In the genomic region with DNA sequence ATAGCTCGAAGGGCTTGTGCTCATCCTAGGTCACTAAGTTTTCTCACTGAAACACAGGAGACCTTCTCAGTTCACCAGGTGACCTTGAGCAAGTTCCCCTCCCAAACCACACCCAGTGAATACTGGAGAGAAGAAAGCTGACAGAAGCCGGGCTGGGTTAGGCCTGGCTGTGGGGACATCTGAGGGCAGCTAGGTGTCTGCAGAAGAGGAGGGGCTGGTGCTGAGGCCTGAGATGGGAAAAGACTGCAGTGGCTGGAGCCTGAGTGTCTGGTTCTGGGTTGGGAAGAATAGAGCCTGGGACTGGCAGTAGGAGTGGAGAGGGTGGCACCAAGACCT, we compare ENCODE assay signal across 14 cellular contexts. TPM values are rescaled to one million over a fixed set of nuclear protein-coding genes. Genes with fewer than 3 reads are reported as not detected.
A peak's percentile ranks its signal among the peaks of the same experiment; 100 is the strongest.
DNase-seq lines count a peak whose midpoint lies in the region; ATAC-seq and TF ChIP-seq lines count a peak whose summit lies in the region.
"Had no signal": no experiment of that assay in that cellular context is flagged by ENCODE, and none has a peak within 500 bp of the region (broad histone marks: within the 10 kb centered on the region; RNA-seq: fewer than 3 reads in every experiment).

No MANE protein-coding gene starts in this region.

- H3K9me3 ChIP-seq in A673 (ENCODE audit: low read depth, low read length, poor library complexity, severe bottlenecking) (no peaks in the 10 kb centered on the region), osteoblast (ENCODE audit: low read depth, low read length) (no peaks in the 10 kb centered on the region)
- H3K9me3 ChIP-seq: neutrophil, upper lobe of left lung had no signal

- no peaks in the 10 kb centered on the region for H3K9me3 Mint-ChIP-seq in activated T-helper 1 cell treated with anti-CD3 and anti-CD28 coated beads, Interleukin-12 subunit alpha, Interleukin-12 subunit beta, Interleukin-2, Interleukin-4 antibody, amounts not matched to agents 30 ng/mL and 10 ng/mL and 1 ng/mL, durations not matched to agents 14 hours and 24 hours and 36 hours
- H3K9me3 Mint-ChIP-seq: activated CD4-positive, alpha-beta T cell treated with anti-CD3 and anti-CD28 coated beads, Interleukin-2, amount 10 ng/mL, durations not matched to agents 7 days and 5 days; activated T-helper 17 cell treated with anti-CD3 and anti-CD28 coated beads, Interleukin-2, amount 50 U/mL, for 72 hours; effector memory CD8-positive, alpha-beta T cell had no signal

- CTCF ChIA-PET in A673 (lab: Charles Lee) = interaction anchor here (1.1 kb wide), 1 partner anchor 15 kb away, joined by 3 read pairs; the partner anchor contains the start of gene SELENOM

- H3K4me3 ChIP-seq in A673 (ENCODE audit: low read depth, low read length, poor library complexity, severe bottlenecking) = no peak overlapping the region
- H3K4me3 ChIP-seq in osteoblast (ENCODE audit: insufficient read depth, low read length) = no peak overlapping the region

- H3K36me3 ChIP-seq in A673 (ENCODE audit: insufficient read depth, low read length, poor library complexity, severe bottlenecking) = no peaks in the 10 kb centered on the region
- H3K36me3 ChIP-seq in osteoblast (ENCODE audit: insufficient read depth, low read length) = no peaks in the 10 kb centered on the region
- H3K36me3 ChIP-seq: neutrophil, upper lobe of left lung had no signal

- DNase-seq in A673 (ENCODE audit: low spot score) (no peak), left cardiac atrium (no peak), osteoblast (ENCODE audit: insufficient read length, low spot score, missing footprints) (peak; percentile 72), HPDE6-E6E7 (ENCODE audit: extremely low spot score) (no peak), SKM-1 (lab: John Stamatoyannopoulos, UW; ENCODE audit: unreplicated experiment) (no peak), inferior parietal cortex (ENCODE audit: extremely low spot score) (no peak)
- no peak for DNase-seq in activated T-helper 1 cell treated with anti-CD3 and anti-CD28 coated beads, Interleukin-12 subunit alpha, Interleukin-12 subunit beta, Interleukin-2, Interleukin-4 antibody, amounts not matched to agents 30 ng/mL and 10 ng/mL and 1 ng/mL, durations not matched to agents 14 hours and 24 hours and 36 hours (ENCODE audit: low spot score)
- DNase-seq: activated CD4-positive, alpha-beta T cell treated with anti-CD3 and anti-CD28 coated beads, Interleukin-2, amount 10 ng/mL, durations not matched to agents 7 days and 5 days; effector memory CD8-positive, alpha-beta T cell; T-helper 2 cell had no signal

- H3K4me3 Mint-ChIP-seq in activated T-helper 1 cell treated with anti-CD3 and anti-CD28 coated beads, Interleukin-12 subunit alpha, Interleukin-12 subunit beta, Interleukin-2, Interleukin-4 antibody, amounts not matched to agents 30 ng/mL and 10 ng/mL and 1 ng/mL, durations not matched to agents 14 hours and 24 hours and 36 hours = no peak overlapping the region
- H3K4me3 Mint-ChIP-seq: activated CD4-positive, alpha-beta T cell treated with anti-CD3 and anti-CD28 coated beads, Interleukin-2, amount 10 ng/mL, durations not matched to agents 7 days and 5 days; activated T-helper 17 cell treated with anti-CD3 and anti-CD28 coated beads, Interleukin-2, amount 50 U/mL, for 72 hours; effector memory CD8-positive, alpha-beta T cell had no signal

- H4K20me1 ChIP-seq in osteoblast (ENCODE audit: insufficient read depth, low read length) = no peaks in the 10 kb centered on the region

- H3K27me3 Mint-ChIP-seq in activated T-helper 1 cell treated with anti-CD3 and anti-CD28 coated beads, Interleukin-12 subunit alpha, Interleukin-12 subunit beta, Interleukin-2, Interleukin-4 antibody, amounts not matched to agents 30 ng/mL and 10 ng/mL and 1 ng/mL, durations not matched to agents 14 hours and 24 hours and 36 hours (ENCODE audit: insufficient read depth) = peaks cover 1% of the 10 kb centered on the region
- H3K27me3 Mint-ChIP-seq: activated CD4-positive, alpha-beta T cell treated with anti-CD3 and anti-CD28 coated beads, Interleukin-2, amount 10 ng/mL, durations not matched to agents 7 days and 5 days; activated T-helper 17 cell treated with anti-CD3 and anti-CD28 coated beads, Interleukin-2, amount 50 U/mL, for 72 hours had no signal

- no peak for TF ChIP-seq CTCF in A673 (conservative IDR thresholded peaks at IDR 0.05; ENCODE audit: low read depth, low read length)
- TF ChIP-seq CTCF in osteoblast (IDR thresholded peaks at IDR 0.05; ENCODE audit: extremely low read depth, low read depth, low read length) = no peak

- no TSS peak for BruUV-seq in A673 (replicated peaks; lab: Mats Ljungman, UMichigan)

- peak overlapping the region; percentile 72 for H3K27ac ChIP-seq in A673 (ENCODE audit: low read depth, low read length, poor library complexity, severe bottlenecking)
- no peak overlapping the region for H3K27ac ChIP-seq in osteoblast (ENCODE audit: low read depth, low read length)
- H3K27ac ChIP-seq: neutrophil had no signal

- H2AFZ ChIP-seq in osteoblast (ENCODE audit: low read length) = no peak overlapping the region

- H3K27me3 ChIP-seq in A673 (replicated peaks; ENCODE audit: insufficient read depth, low read depth, low read length, poor library complexity) (no peaks in the 10 kb centered on the region), osteoblast (ENCODE audit: insufficient read depth, low read length) (peaks cover 11% of the 10 kb centered on the region)
- H3K27me3 ChIP-seq: upper lobe of left lung had no signal

- no peaks in the 10 kb centered on the region for H3K36me3 Mint-ChIP-seq in activated T-helper 1 cell treated with anti-CD3 and anti-CD28 coated beads, Interleukin-12 subunit alpha, Interleukin-12 subunit beta, Interleukin-2, Interleukin-4 antibody, amounts not matched to agents 30 ng/mL and 10 ng/mL and 1 ng/mL, durations not matched to agents 14 hours and 24 hours and 36 hours (ENCODE audit: low read depth)

- no peak overlapping the region for H3K4me2 ChIP-seq in osteoblast (ENCODE audit: insufficient read depth, low read length)

- no peaks in the 10 kb centered on the region for H3K4me1 Mint-ChIP-seq in activated T-helper 1 cell treated with anti-CD3 and anti-CD28 coated beads, Interleukin-12 subunit alpha, Interleukin-12 subunit beta, Interleukin-2, Interleukin-4 antibody, amounts not matched to agents 30 ng/mL and 10 ng/mL and 1 ng/mL, durations not matched to agents 14 hours and 24 hours and 36 hours (ENCODE audit: low read depth)
- H3K4me1 Mint-ChIP-seq: activated CD4-positive, alpha-beta T cell treated with anti-CD3 and anti-CD28 coated beads, Interleukin-2, amount 10 ng/mL, durations not matched to agents 7 days and 5 days had no signal

- intact Hi-C loops in A673 (cut with micrococcal nuclease; ENCODE audit: unreplicated experiment) (no loop called here), left cardiac atrium (cut with DNase I) (no loop called here)
- intact Hi-C loops in activated T-helper 1 cell treated with anti-CD3 and anti-CD28 coated beads, Interleukin-12 subunit alpha, Interleukin-12 subunit beta, Interleukin-2, Interleukin-4 antibody, amounts not matched to agents 30 ng/mL and 10 ng/mL and 1 ng/mL, durations not matched to agents 14 hours and 24 hours and 36 hours (cut with micrococcal nuclease) = no loop called here

- ATAC-seq in left cardiac atrium = peak; percentile 25 to 77
- no peak for ATAC-seq in HG02973 (IDR thresholded peaks at IDR 0.05; ENCODE audit: unreplicated experiment)
- ATAC-seq: activated T-helper 17 cell treated with anti-CD3 and anti-CD28 coated beads, Interleukin-2, amount 50 U/mL, for 72 hours; effector memory CD8-positive, alpha-beta T cell had no signal

- POLR2A ChIA-PET in A673 (lab: Charles Lee; ENCODE audit: low non-redundant PET) = no interaction called here

- peak overlapping the region; percentile 19 for H3K27ac Mint-ChIP-seq in activated T-helper 1 cell treated with anti-CD3 and anti-CD28 coated beads, Interleukin-12 subunit alpha, Interleukin-12 subunit beta, Interleukin-2, Interleukin-4 antibody, amounts not matched to agents 30 ng/mL and 10 ng/mL and 1 ng/mL, durations not matched to agents 14 hours and 24 hours and 36 hours
- H3K27ac Mint-ChIP-seq: activated CD4-positive, alpha-beta T cell treated with anti-CD3 and anti-CD28 coated beads, Interleukin-2, amount 10 ng/mL, durations not matched to agents 7 days and 5 days; activated T-helper 17 cell treated with anti-CD3 and anti-CD28 coated beads, Interleukin-2, amount 50 U/mL, for 72 hours had no signal

- H3K4me1 ChIP-seq in A673 (ENCODE audit: insufficient read depth, low read length, poor library complexity, severe bottlenecking) = peaks cover 9% of the 10 kb centered on the region
- H3K4me1 ChIP-seq in osteoblast (ENCODE audit: insufficient read depth, low read length) = peaks cover 3% of the 10 kb centered on the region

- no peaks in the 10 kb centered on the region for H3K79me2 ChIP-seq in osteoblast (ENCODE audit: insufficient read depth, low read length)

RNA-seq across cellular contexts. Expression of gene INPP5J, which starts 0.6 kb away (rescaled TPM):
- total RNA-seq in A673 (2021) = 4.6 and 4.8 TPM in 2 replicates
- 0.17 TPM in 1 of 2 replicates, not detected in the other for total RNA-seq in activated T-helper 1 cell treated with anti-CD3 and anti-CD28 coated beads, Interleukin-12 subunit alpha, Interleukin-12 subunit beta, Interleukin-2, Interleukin-4 antibody, amounts not matched to agents 30 ng/mL and 10 ng/mL and 1 ng/mL, durations not matched to agents 14 hours and 24 hours and 36 hours
- 10 to 100 TPM; 13.3 to 26.4 TPM for total RNA-seq in left cardiac atrium
- total RNA-seq in osteoblast = under 0.01 and 0.36 TPM in 2 replicates
- total RNA-seq: activated CD4-positive, alpha-beta T cell treated with anti-CD3 and anti-CD28 coated beads, Interleukin-2, amount 10 ng/mL, durations not matched to agents 7 days and 5 days had no signal

RNA-seq across cellular contexts. Expression of gene SELENOM, which starts 14.8 kb away (rescaled TPM):
- total RNA-seq in A673 (2021) = 3.2 and 5.0 TPM in 2 replicates
- 6.4 and 9.8 TPM in 2 replicates for total RNA-seq in activated T-helper 1 cell treated with anti-CD3 and anti-CD28 coated beads, Interleukin-12 subunit alpha, Interleukin-12 subunit beta, Interleukin-2, Interleukin-4 antibody, amounts not matched to agents 30 ng/mL and 10 ng/mL and 1 ng/mL, durations not matched to agents 14 hours and 24 hours and 36 hours
- total RNA-seq in left cardiac atrium = 100 to 1,000 TPM; 118 to 145 TPM
- 140 and 157 TPM in 2 replicates for total RNA-seq in osteoblast

RNA-seq across cellular contexts. Expression of gene PLA2G3, which starts 18.1 kb away (rescaled TPM):
- total RNA-seq in A673 (2021) (20.4 and 21.5 TPM in 2 replicates), left cardiac atrium (not detected), osteoblast (0.29 and 0.36 TPM in 2 replicates)
- not detected in 2 replicates for total RNA-seq in activated T-helper 1 cell treated with anti-CD3 and anti-CD28 coated beads, Interleukin-12 subunit alpha, Interleukin-12 subunit beta, Interleukin-2, Interleukin-4 antibody, amounts not matched to agents 30 ng/mL and 10 ng/mL and 1 ng/mL, durations not matched to agents 14 hours and 24 hours and 36 hours
- total RNA-seq: activated CD4-positive, alpha-beta T cell treated with anti-CD3 and anti-CD28 coated beads, Interleukin-2, amount 10 ng/mL, durations not matched to agents 7 days and 5 days; activated T-helper 17 cell treated with anti-CD3 and anti-CD28 coated beads, Interleukin-2, amount 50 U/mL, for 72 hours had no signal

RNA-seq across cellular contexts. Expression of gene RNF185, which starts 37.8 kb away (rescaled TPM):
- total RNA-seq in A673 (2021) (28.2 and 31.8 TPM in 2 replicates), left cardiac atrium (10 to 100 TPM; 20.2 to 24.4 TPM), osteoblast (48.0 and 51.8 TPM in 2 replicates)
- total RNA-seq in activated T-helper 1 cell treated with anti-CD3 and anti-CD28 coated beads, Interleukin-12 subunit alpha, Interleukin-12 subunit beta, Interleukin-2, Interleukin-4 antibody, amounts not matched to agents 30 ng/mL and 10 ng/mL and 1 ng/mL, durations not matched to agents 14 hours and 24 hours and 36 hours = 18.7 and 19.6 TPM in 2 replicates

RNA-seq across cellular contexts. Expression of gene SMTN, which starts 41.0 kb away (rescaled TPM):
- total RNA-seq in A673 (2021) (40.0 and 43.7 TPM in 2 replicates), left cardiac atrium (100 to 1,000 TPM; 142 to 150 TPM), osteoblast (30.6 and 31.5 TPM in 2 replicates)
- total RNA-seq in activated T-helper 1 cell treated with anti-CD3 and anti-CD28 coated beads, Interleukin-12 subunit alpha, Interleukin-12 subunit beta, Interleukin-2, Interleukin-4 antibody, amounts not matched to agents 30 ng/mL and 10 ng/mL and 1 ng/mL, durations not matched to agents 14 hours and 24 hours and 36 hours = 10.2 and 13.7 TPM in 2 replicates

Comparison
In these comparisons a context has a peak if more than half of its experiments do, and no peak if none do; other contexts are left out.
1. RNA of gene SELENOM, which starts 14.8 kb away (total RNA-seq): 140 to 157 TPM in osteoblast and 118 to 145 TPM in left cardiac atrium; 6.4 to 9.8 TPM in activated T-helper 1 cell treated with anti-CD3 and anti-CD28 coated beads, Interleukin-12 subunit alpha, Interleukin-12 subunit beta, Interleukin-2, Interleukin-4 antibody, amounts not matched to agents 30 ng/mL and 10 ng/mL and 1 ng/mL, durations not matched to agents 14 hours and 24 hours and 36 hours and 3.2 to 5.0 TPM in A673; every median in the first group is over 10 times any median in the second.
2. RNA of gene PLA2G3, which starts 18.1 kb away (total RNA-seq): 20.4 to 21.5 TPM in A673; 0.29 to 0.36 TPM in osteoblast, not detected in left cardiac atrium and not detected in activated T-helper 1 cell treated with anti-CD3 and anti-CD28 coated beads, Interleukin-12 subunit alpha, Interleukin-12 subunit beta, Interleukin-2, Interleukin-4 antibody, amounts not matched to agents 30 ng/mL and 10 ng/mL and 1 ng/mL, durations not matched to agents 14 hours and 24 hours and 36 hours; every median in the first group is over 10 times any median in the second.